8 cellular contexts compared by ENCODE assay signal in the genomic region with DNA sequence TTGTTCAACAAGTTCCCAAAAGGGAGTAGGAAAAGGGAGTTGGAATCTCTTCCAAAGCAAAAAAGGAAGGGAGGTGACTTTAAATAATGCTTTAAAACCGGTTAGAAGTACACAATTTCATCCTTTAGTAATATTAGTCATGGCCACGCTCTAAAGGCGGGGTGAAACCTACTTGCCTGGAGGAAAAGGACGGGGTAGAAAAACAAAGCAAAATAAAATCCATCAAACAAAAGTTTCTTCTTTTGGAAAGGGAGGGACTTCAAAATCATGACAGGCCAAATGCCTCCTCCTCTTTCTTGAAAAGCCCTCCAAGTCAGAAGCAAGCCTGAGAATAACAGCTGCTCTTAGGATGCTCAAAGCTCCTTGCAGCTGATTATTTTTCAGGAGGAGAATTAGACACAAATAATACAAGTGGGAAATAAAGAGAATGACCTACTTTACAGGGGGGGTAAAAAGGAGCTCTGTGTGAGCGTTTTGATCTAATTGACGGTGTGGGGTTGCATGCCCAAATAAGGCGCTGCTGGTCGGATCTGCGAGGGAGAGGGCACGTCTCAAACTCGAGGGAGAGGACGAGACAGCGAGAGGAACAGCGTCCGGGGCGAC. TPM values are rescaled to one million over a fixed set of nuclear protein-coding genes. Genes with fewer than 3 reads are reported as not detected.
A peak's percentile ranks its signal among the peaks of the same experiment; 100 is the strongest.
DNase-seq lines count a peak whose midpoint lies in the region; ATAC-seq and TF ChIP-seq lines count a peak whose summit lies in the region.

No MANE protein-coding gene starts in this region.

- H2BK120ac ChIP-seq in IMR-90 (ENCODE audit: low read depth, low read length): peak overlapping the region; percentile 56

- TF ChIP-seq RAD21 in IMR-90 (IDR thresholded peaks at IDR 0.05; ENCODE audit: low read length): no peak

- peaks cover 17 to 23% of the 10 kb centered on the region in 2 experiments for H3K79me1 ChIP-seq in IMR-90 (ENCODE audit: low read depth in 1 of 2, low read length in 2 of 2)

- peak; percentile 18 for ATAC-seq in IMR-90 (ENCODE audit: low read depth)
- ATAC-seq in stimulated activated naive CD8-positive, alpha-beta T cell treated with anti-CD3 and anti-CD28 coated beads, Interleukin-15, Interleukin-2, amounts not matched to agents 100 U/mL and 50 U/mL, for 24 hours: peak; percentile 34
- no peak for ATAC-seq in GM19035 (IDR thresholded peaks at IDR 0.05; ENCODE audit: unreplicated experiment)

- peaks cover 2% of the 10 kb centered on the region; the same call in 1 of the 2 replicates for H3K4me1 ChIP-seq in IMR-90 (ENCODE audit: control insufficient read depth, insufficient read depth, low read length)

- H3K14ac ChIP-seq in IMR-90 (replicated peaks; ENCODE audit: low read depth, low read length): no peak overlapping the region

- no peak overlapping the region; the same call in 1 of the 2 replicates for H2BK20ac ChIP-seq in IMR-90 (ENCODE audit: low read depth, low read length)

- dilution Hi-C loops in IMR-90 (cut with HindIII; ENCODE audit: low sequenced_read_pairs, unreplicated experiment): no loop called here

- H2AK5ac ChIP-seq in IMR-90 (ENCODE audit: low read depth, low read length): no peak overlapping the region

- peak overlapping the region; percentile 70 for H3K4me3 ChIP-seq in IMR-90 (ENCODE audit: insufficient read depth, low read depth, low read length)
- H3K4me3 ChIP-seq in brain microvascular endothelial cell (ENCODE audit: low read depth, low read length): peak overlapping the region; percentile 73

- no peak overlapping the region for H4K5ac ChIP-seq in IMR-90 (ENCODE audit: low read depth, low read length)

- TF ChIP-seq CTCF in IMR-90 (conservative IDR thresholded peaks at IDR 0.05; ENCODE audit: low read depth, low read length) (no peak), brain microvascular endothelial cell (IDR thresholded peaks at IDR 0.05; ENCODE audit: low read depth, low read length, missing control alignments) (no peak), GM13976 (IDR thresholded peaks at IDR 0.05; ENCODE audit: borderline replicate concordance, control extremely low read depth, extremely low read depth, insufficient read depth, missing control alignments) (no peak)

- H3K27ac ChIP-seq in IMR-90 (ENCODE audit: insufficient read depth, low read length) (peak overlapping the region; percentile 21; the same call in 1 of the 2 replicates), brain microvascular endothelial cell (peak overlapping the region; percentile 92)

- WGBS in IMR-90 (ENCODE audit: extremely low coverage in 2 of 2, insufficient read length in 1 of 2), 2 experiments: 20% methylated on average over 12 of the region's 16 CpGs; no CpG with 5 or more reads in 1 of the 2 experiments

- H3K36me3 ChIP-seq in IMR-90 (ENCODE audit: control insufficient read depth, insufficient read depth, low read length): no peaks in the 10 kb centered on the region
- no peaks in the 10 kb centered on the region for H3K36me3 ChIP-seq in brain microvascular endothelial cell (replicated peaks)

- H3K23ac ChIP-seq in IMR-90 (ENCODE audit: low read depth, low read length): no peak overlapping the region; the same call in 1 of the 2 replicates

- H2AK9ac ChIP-seq in IMR-90 (replicated peaks; ENCODE audit: low read depth, low read length, poor library complexity): peak overlapping the region; percentile 91

- no peaks in the 10 kb centered on the region for H3K27me3 ChIP-seq in IMR-90 (ENCODE audit: control insufficient read depth, insufficient read depth, low read length)
- no peaks in the 10 kb centered on the region for H3K27me3 ChIP-seq in brain microvascular endothelial cell (replicated peaks)

- DNase-seq in IMR-90 (peak; percentile 29), brain microvascular endothelial cell (peak; percentile 53), iris pigment epithelial cell (ENCODE audit: low read depth) (peak; percentile 74), GM13976 (ENCODE audit: low spot score) (no peak), ACHN (no peak), NOMO-1 treated with DMSO at 0.1 percent for 48 hours (lab: John Stamatoyannopoulos, UW; ENCODE audit: unreplicated experiment) (no peak)
- DNase-seq in stimulated activated naive CD8-positive, alpha-beta T cell treated with anti-CD3 and anti-CD28 coated beads, Interleukin-15, Interleukin-2, amounts not matched to agents 100 U/mL and 50 U/mL, for 24 hours: no peak

- H3K9me1 ChIP-seq in IMR-90 (ENCODE audit: insufficient read depth, low read length): peaks cover 6% of the 10 kb centered on the region; the same call in 1 of the 2 replicates

- no peaks in the 10 kb centered on the region for H4K20me1 ChIP-seq in IMR-90 (ENCODE audit: insufficient read depth, low read length)

- TF ChIP-seq POLR2A in IMR-90 (IDR thresholded peaks at IDR 0.05; ENCODE audit: low read depth, low read length): no peak

- BruUV-seq in IMR-90 (replicated peaks; lab: Mats Ljungman, UMichigan): no TSS peak

- H2AFZ ChIP-seq in IMR-90 (replicated peaks; ENCODE audit: low read length, poor library complexity): peak overlapping the region; percentile 86

- H2BK5ac ChIP-seq in IMR-90 (ENCODE audit: low read depth, low read length, poor library complexity, severe bottlenecking): no peak overlapping the region

- H4K8ac ChIP-seq in IMR-90 (ENCODE audit: low read depth in 2 of 2, low read length in 2 of 2): peak overlapping the region; percentile 31 to 78; a peak in 3 of 4 replicates

- no peak overlapping the region for H3K56ac ChIP-seq in IMR-90 (ENCODE audit: extremely low read depth, insufficient read depth, low read length)

- in situ Hi-C loops in IMR-90 (cut with MboI; ENCODE audit: low sequenced_read_pairs): loop anchor here (25.0 kb wide), 1 partner anchor 206 kb away; no protein-coding TSS in a partner anchor
- in situ Hi-C loops in brain microvascular endothelial cell (cut with HindIII; ENCODE audit: low pct_ligation_motif_present, low sequenced_read_pairs): no loop called here
- in situ Hi-C loops in GM13976 (cut with MboI; ENCODE audit: low sequenced_read_pairs, unreplicated experiment): no loop called here
- in situ Hi-C loops in ACHN (cut with HindIII; ENCODE audit: low pct_ligation_motif_present, low pct_unique_long_range_greater_than_20kb, low sequenced_read_pairs): no loop called here

- H3K9me3 ChIP-seq in IMR-90 (ENCODE audit: control insufficient read depth, insufficient read depth, low read length): no peaks in the 10 kb centered on the region

- POLR2A ChIA-PET in IMR-90 (lab: Charles Lee; ENCODE audit: unreplicated experiment): interaction anchor here (1.6 kb wide), 1 partner anchor 76 kb away, joined by 4 read pairs; no protein-coding TSS in a partner anchor

- intact Hi-C loops in IMR-90 (cut with micrococcal nuclease): loop anchor here (2.0 kb wide), 1 partner anchor 207 kb away; no protein-coding TSS in a partner anchor

- peak overlapping the region; percentile 83 for H3K4me2 ChIP-seq in IMR-90 (ENCODE audit: low read depth, low read length)

- no peak overlapping the region; the same call in 1 of the 2 replicates for H3K9ac ChIP-seq in IMR-90 (ENCODE audit: low read depth, low read length)

- no peak overlapping the region; the same call in 1 of the 2 replicates for H3K18ac ChIP-seq in IMR-90 (ENCODE audit: low read depth, low read length)

- peak overlapping the region; percentile 61 for H3K4ac ChIP-seq in IMR-90 (ENCODE audit: low read depth, low read length)

- peak overlapping the region; percentile 55; the same call in 1 of the 2 replicates for H4K91ac ChIP-seq in IMR-90 (ENCODE audit: insufficient read depth, low read depth, low read length)

- CTCF ChIA-PET in IMR-90 (lab: Yijun Ruan, JAX): interaction anchor here (0.8 to 1.7 kb wide), 2 partner anchors 17 to 88 kb away, joined by 3 to 5 read pairs; no protein-coding TSS in a partner anchor

- 0 out of 3 replicates have a peak overlapping the region, but pooled peaks have one; percentile 25 for H2BK15ac ChIP-seq in IMR-90 (ENCODE audit: low read depth, low read length)

TF ChIP-seq in IMR-90, 13 proteins besides CTCF, POLR2A, EP300 and RAD21:
- no peak for TF ChIP-seq MAFK (IDR thresholded peaks at IDR 0.05; ENCODE audit: low read depth, low read length)
- TF ChIP-seq NFE2L2 (IDR thresholded peaks at IDR 0.05; ENCODE audit: low read depth, low read length): no peak
- TF ChIP-seq RFX5 (IDR thresholded peaks at IDR 0.05; ENCODE audit: low read depth, low read length): no peak
- TF ChIP-seq ELK1 (IDR thresholded peaks at IDR 0.05; ENCODE audit: borderline replicate concordance, low read depth, low read length): no peak
- TF ChIP-seq USF2 (IDR thresholded peaks at IDR 0.05; ENCODE audit: low read depth, low read length): no peak
- TF ChIP-seq MAZ (IDR thresholded peaks at IDR 0.05; ENCODE audit: borderline replicate concordance, low read depth, low read length): no peak
- no peak for TF ChIP-seq FOS (IDR thresholded peaks at IDR 0.05; ENCODE audit: low read depth, low read length)
- TF ChIP-seq MXI1 (IDR thresholded peaks at IDR 0.05; ENCODE audit: borderline replicate concordance, low read depth, low read length): no peak
- no peak for TF ChIP-seq CHD1 (IDR thresholded peaks at IDR 0.05; ENCODE audit: low read depth, low read length)
- TF ChIP-seq RCOR1 (IDR thresholded peaks at IDR 0.05; ENCODE audit: insufficient replicate concordance, low read length): no peak

RNA-seq across cellular contexts. Expression of gene NPAS2, which starts 1.8 kb away (rescaled TPM):
- 5.2 and 5.6 TPM in 2 replicates for total RNA-seq in IMR-90 (2012; rRNA removed)
- polyA plus RNA-seq in IMR-90 (2012; rRNA removed): 14.8 and 16.0 TPM in 2 replicates
- polyA plus RNA-seq in IMR-90 (2012; cell fraction: cytosol; rRNA removed): 12.8 and 30.1 TPM in 2 replicates
- polyA plus RNA-seq in IMR-90 (2012; cell fraction: nucleus; rRNA removed; ENCODE audit: low replicate concordance): 40.4 and 69.1 TPM in 2 replicates

Comparison
In these comparisons a context has a peak if more than half of its experiments do, and no peak if none do; other contexts are left out.
1. DNase-seq: peak in IMR-90 (single experiment), brain microvascular endothelial cell (single experiment) and iris pigment epithelial cell (single experiment); none in stimulated activated naive CD8-positive, alpha-beta T cell treated with anti-CD3 and anti-CD28 coated beads, Interleukin-15, Interleukin-2, amounts not matched to agents 100 U/mL and 50 U/mL, for 24 hours (single experiment), GM13976 (single experiment), ACHN (single experiment) and NOMO-1 treated with DMSO at 0.1 percent for 48 hours (single experiment).